Comparison of ENCODE assay signal across 1 cellular context in genomic region chr6:151409679-151410078, GRCh38.
TF ChIP-seq lines count a peak whose summit lies in the region.

No MANE protein-coding gene starts in this region.

TF ChIP-seq in H1, 55 proteins besides CTCF, POLR2A, EP300 and RAD21:
- no peak for TF ChIP-seq MAX (IDR thresholded peaks at IDR 0.05)
- TF ChIP-seq POLR2AphosphoS5 (IDR thresholded peaks at IDR 0.05; ENCODE audit: low read depth, low read length) = peak; percentile 57
